17 cellular contexts compared by ENCODE assay signal in the genomic region with DNA sequence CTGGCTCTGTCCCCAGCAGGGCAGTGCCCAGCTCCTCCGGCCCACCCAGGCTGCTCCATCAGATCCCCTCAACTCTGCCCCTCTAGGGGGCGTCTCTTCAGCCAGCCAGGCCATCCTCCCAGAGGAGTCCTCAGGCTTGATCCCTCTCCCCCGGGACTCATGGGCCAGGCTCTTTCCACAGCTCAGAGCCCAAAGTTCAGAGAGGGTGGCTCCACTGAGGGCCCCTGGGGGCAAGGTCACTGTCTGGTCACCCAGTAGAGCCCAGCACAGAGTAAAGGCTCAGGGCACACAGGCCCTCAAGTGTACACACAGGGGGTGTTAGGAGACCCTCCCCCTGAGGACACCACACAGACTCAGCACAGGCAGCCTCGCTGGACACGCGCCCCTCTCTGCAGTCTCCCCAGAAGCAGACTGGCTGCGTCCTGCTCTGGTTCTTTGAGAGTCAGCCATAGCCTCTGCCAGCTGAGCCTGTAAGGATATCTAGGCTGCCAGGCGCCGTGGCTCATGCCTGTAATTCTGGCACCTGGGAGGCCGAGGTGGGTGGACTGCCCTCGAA.
DNase-seq lines count a peak whose midpoint lies in the region; ATAC-seq and TF ChIP-seq lines count a peak whose summit lies in the region.
"Had no signal": no experiment of that assay in that cellular context is flagged by ENCODE, and none has a peak within 500 bp of the region (broad histone marks: within the 10 kb centered on the region; RNA-seq: fewer than 3 reads in every experiment).

No MANE protein-coding gene starts in this region.

- WGBS in H9 (ENCODE audit: extremely low coverage, insufficient read length, low lambda C conversion rate) = no CpG with 5 or more reads among the region's 11 CpGs

- no peak overlapping the region for H3K27ac Mint-ChIP-seq in H9
- H3K27ac Mint-ChIP-seq in activated naive CD8-positive, alpha-beta T cell treated with anti-CD3 and anti-CD28 coated beads, Interleukin-2, amount 50 U/mL, for 24 hours = peak overlapping the region; percentile 22
- peak overlapping the region; percentile 49 to 95 (median 90) for H3K27ac Mint-ChIP-seq in naive B cell

- in situ Hi-C loops in GM13976 (cut with MboI; ENCODE audit: low sequenced_read_pairs, unreplicated experiment) = no loop called here

- no peaks in the 10 kb centered on the region for H3K9me3 ChIP-seq in BLaER1
- H3K9me3 ChIP-seq in H9 (ENCODE audit: control insufficient read depth, low read depth, low read length) = no peaks in the 10 kb centered on the region
- H3K9me3 ChIP-seq: adrenal gland, esophagus squamous epithelium, HAP-1 had no signal

- ATAC-seq in activated naive CD8-positive, alpha-beta T cell treated with anti-CD3 and anti-CD28 coated beads, Interleukin-2, amount 50 U/mL, for 24 hours = no peak
- ATAC-seq in naive B cell (ENCODE audit: low read depth in 2 of 2) (peak in 1 of 2 donors; percentile 37), HG03045 (IDR thresholded peaks at IDR 0.05; ENCODE audit: unreplicated experiment) (no peak)
- ATAC-seq: activated T-cell treated with anti-CD3 and anti-CD28 coated beads, Interleukin-2, amount 50 U/mL, for 4 hours had no signal

- H3K27me3 ChIP-seq in BLaER1 (no peaks in the 10 kb centered on the region), H9 (ENCODE audit: insufficient read depth, low read length) (no peaks in the 10 kb centered on the region)
- H3K27me3 ChIP-seq: adrenal gland, esophagus squamous epithelium had no signal

- no peak overlapping the region for H3T11ph ChIP-seq in H9 (ENCODE audit: low read length)

- no peaks in the 10 kb centered on the region for H3K79me2 ChIP-seq in H9 (ENCODE audit: insufficient read depth, low read length)

- no peak overlapping the region for H3K18ac ChIP-seq in H9 (ENCODE audit: insufficient read length, low read depth, low read length)

- no peak overlapping the region for H2BK12ac ChIP-seq in H9 (ENCODE audit: insufficient read length, low read depth, low read length)

- no peak overlapping the region for H4K5ac ChIP-seq in H9 (ENCODE audit: insufficient read length, low read depth, low read length)

- H2BK15ac ChIP-seq in H9 (ENCODE audit: low read depth, low read length) = no peak overlapping the region

- H4K8ac ChIP-seq in H9 (replicated peaks; ENCODE audit: insufficient read length, low read depth, low read length) = no peak overlapping the region

- H3K4me3 Mint-ChIP-seq in H9 = no peak overlapping the region
- no peak overlapping the region for H3K4me3 Mint-ChIP-seq in activated naive CD8-positive, alpha-beta T cell treated with anti-CD3 and anti-CD28 coated beads, Interleukin-2, amount 50 U/mL, for 24 hours
- H3K4me3 Mint-ChIP-seq in naive B cell = peak overlapping the region in 6 of 8 donors; percentile 9 to 68 (median 34)
- H3K4me3 Mint-ChIP-seq: activated T-cell treated with anti-CD3 and anti-CD28 coated beads, Interleukin-2, amount 50 U/mL, for 4 hours had no signal

- H2BK5ac ChIP-seq in H9 (ENCODE audit: insufficient read length, low read length) = no peak overlapping the region

- H2AK5ac ChIP-seq in H9 (ENCODE audit: insufficient read length, low read length) = no peak overlapping the region

- H3K4me2 ChIP-seq in BLaER1 (peak overlapping the region; percentile 45), H9 (ENCODE audit: insufficient read depth, insufficient read length, low read length) (no peak overlapping the region)

- TF ChIP-seq CTCF in H9 (conservative IDR thresholded peaks at IDR 0.05) (peak; percentile 59), GM13976 (IDR thresholded peaks at IDR 0.05; ENCODE audit: borderline replicate concordance, control extremely low read depth, extremely low read depth, insufficient read depth, missing control alignments) (no peak)

- no peak overlapping the region for H3K14ac ChIP-seq in H9 (ENCODE audit: insufficient read depth, low read length)

- peaks cover 98% of the 10 kb centered on the region for H3K36me3 ChIP-seq in BLaER1
- H3K36me3 ChIP-seq: adrenal gland, esophagus squamous epithelium, HAP-1 had no signal

- peaks cover 100% of the 10 kb centered on the region for H4K20me1 ChIP-seq in BLaER1
- no peaks in the 10 kb centered on the region for H4K20me1 ChIP-seq in H9 (ENCODE audit: control insufficient read depth, insufficient read depth, insufficient read length)

- H4K91ac ChIP-seq in H9 (ENCODE audit: insufficient read length, low read depth, low read length) = no peak overlapping the region

- H3K27me3 Mint-ChIP-seq in H9 (ENCODE audit: low read depth) = peaks cover 3% of the 10 kb centered on the region
- H3K27me3 Mint-ChIP-seq in activated naive CD8-positive, alpha-beta T cell treated with anti-CD3 and anti-CD28 coated beads, Interleukin-2, amount 50 U/mL, for 24 hours = peaks cover 2% of the 10 kb centered on the region
- no peaks in the 10 kb centered on the region for H3K27me3 Mint-ChIP-seq in naive B cell

- H3K27ac ChIP-seq in BLaER1 (peak overlapping the region; percentile 63), H9 (ENCODE audit: insufficient read length, low read depth, low read length) (no peak overlapping the region)
- H3K27ac ChIP-seq: adrenal gland, esophagus squamous epithelium had no signal

- H3K4me1 ChIP-seq in BLaER1 = peaks cover 58% of the 10 kb centered on the region
- H3K4me1 ChIP-seq in H9 (ENCODE audit: insufficient read depth, low read length) = no peaks in the 10 kb centered on the region
- H3K4me1 ChIP-seq: adrenal gland, esophagus squamous epithelium had no signal

- H2BK120ac ChIP-seq in H9 (ENCODE audit: low read depth, low read length, poor library complexity, severe bottlenecking) = no peak overlapping the region

- H3K56ac ChIP-seq in H9 (ENCODE audit: insufficient read length, low read depth, low read length) = no peak overlapping the region

- H3K36me3 Mint-ChIP-seq in H9 (ENCODE audit: insufficient read depth in 1 of 3, low read depth in 3 of 3) (no peaks in the 10 kb centered on the region), naive B cell (peaks cover 0 to 12% of the 10 kb centered on the region in 2 donors)
- no peaks in the 10 kb centered on the region for H3K36me3 Mint-ChIP-seq in activated naive CD8-positive, alpha-beta T cell treated with anti-CD3 and anti-CD28 coated beads, Interleukin-2, amount 50 U/mL, for 24 hours (ENCODE audit: low read depth)

- no peaks in the 10 kb centered on the region for H3K79me1 ChIP-seq in H9 (ENCODE audit: insufficient read depth, low read depth, low read length, poor library complexity, severe bottlenecking)

- H3K4me3 ChIP-seq in BLaER1 = no peak overlapping the region
- H3K4me3 ChIP-seq: adrenal gland, esophagus squamous epithelium, HAP-1 had no signal

- DNase-seq in H9 (peak; percentile 65), naive B cell (no peak), NCI-H2171 (lab: John Stamatoyannopoulos, UW) (no peak), GM13976 (ENCODE audit: low spot score) (no peak), NCI-H2081 treated with DMSO at 0.1 percent for 48 hours (lab: John Stamatoyannopoulos, UW) (no peak)
- DNase-seq in activated naive CD8-positive, alpha-beta T cell treated with anti-CD3 and anti-CD28 coated beads, Interleukin-2, amount 50 U/mL, for 24 hours = no peak
- DNase-seq: activated CD4-positive, alpha-beta T cell treated with anti-CD3 and anti-CD28 coated beads, Interleukin-2, amount 50 U/mL, for 4 hours; activated T-cell treated with anti-CD3 and anti-CD28 coated beads, Interleukin-2, amount 50 U/mL, for 4 hours; adrenal gland; caudate nucleus; esophagus squamous epithelium; NCI-H1694; retina; RPMI8226 had no signal

- no peak overlapping the region for H3K9ac ChIP-seq in BLaER1
- H3K9ac ChIP-seq in H9 (ENCODE audit: extremely low read depth, insufficient read length, low read length) = no peak overlapping the region

- no peaks in the 10 kb centered on the region for H3K9me3 Mint-ChIP-seq in H9
- no peaks in the 10 kb centered on the region for H3K9me3 Mint-ChIP-seq in activated naive CD8-positive, alpha-beta T cell treated with anti-CD3 and anti-CD28 coated beads, Interleukin-2, amount 50 U/mL, for 24 hours
- H3K9me3 Mint-ChIP-seq in naive B cell = no peaks in the 10 kb centered on the region
- H3K9me3 Mint-ChIP-seq: activated T-cell treated with anti-CD3 and anti-CD28 coated beads, Interleukin-2, amount 50 U/mL, for 4 hours had no signal

- peaks cover 3 to 5% of the 10 kb centered on the region in 2 experiments; a peak in 3 of 4 replicates for H3K4me1 Mint-ChIP-seq in H9
- peaks cover 2% of the 10 kb centered on the region for H3K4me1 Mint-ChIP-seq in activated naive CD8-positive, alpha-beta T cell treated with anti-CD3 and anti-CD28 coated beads, Interleukin-2, amount 50 U/mL, for 24 hours
- H3K4me1 Mint-ChIP-seq in naive B cell = peaks cover 50 to 81% (median 72%) of the 10 kb centered on the region in 3 donors

- H3K4ac ChIP-seq in H9 (ENCODE audit: low read depth, low read length) = no peak overlapping the region

- H2BK20ac ChIP-seq in H9 (ENCODE audit: low read depth, low read length, poor library complexity, severe bottlenecking) = no peak overlapping the region

- H3K23ac ChIP-seq in H9 (ENCODE audit: insufficient read length, low read depth, low read length) = no peak overlapping the region

- H2AFZ ChIP-seq in H9 (ENCODE audit: low read length) = no peak overlapping the region

- no peaks in the 10 kb centered on the region for H3K23me2 ChIP-seq in H9 (ENCODE audit: insufficient read length, low read depth, low read length, poor library complexity, severe bottlenecking)

Comparison
In these comparisons a context has a peak if more than half of its experiments do, and no peak if none do; other contexts are left out.
1. H3K27ac Mint-ChIP-seq: peak in activated naive CD8-positive, alpha-beta T cell treated with anti-CD3 and anti-CD28 coated beads, Interleukin-2, amount 50 U/mL, for 24 hours (single experiment) and naive B cell (6 of 6); none in H9 (0 of 3).
2. H3K4me3 Mint-ChIP-seq: peak in naive B cell (6 of 8); none in H9 (0 of 2) and activated naive CD8-positive, alpha-beta T cell treated with anti-CD3 and anti-CD28 coated beads, Interleukin-2, amount 50 U/mL, for 24 hours (single experiment).